Comparison of ENCODE assay signal across 30 cellular contexts in genomic region chr1:21834094-21834493, GRCh38. TPM values are rescaled to one million over a fixed set of nuclear protein-coding genes. Genes with fewer than 3 reads are reported as not detected.
A peak's percentile ranks its signal among the peaks of the same experiment; 100 is the strongest.
DNase-seq lines count a peak whose midpoint lies in the region; ATAC-seq and TF ChIP-seq lines count a peak whose summit lies in the region.
"Had no signal": no experiment of that assay in that cellular context is flagged by ENCODE, and none has a peak within 500 bp of the region (broad histone marks: within the 10 kb centered on the region; RNA-seq: fewer than 3 reads in every experiment).

No MANE protein-coding gene starts in this region.

- no peak for DNase-seq in GM12864 (ENCODE audit: low read depth)
- DNase-seq in IMR-90 = no peak
- DNase-seq in RPMI8226 = peak; percentile 40
- DNase-seq in fibroblast of mammary gland (ENCODE audit: low read depth) = no peak
- DNase-seq in stimulated activated CD4-positive, alpha-beta T cell treated with anti-CD3 and anti-CD28 coated beads, Interleukin-4, amount 100 ng/mL, for 4 hours = no peak
- no peak for DNase-seq in AML-193 (lab: John Stamatoyannopoulos, UW)
- DNase-seq in stimulated activated naive CD4-positive, alpha-beta T cell (lab: John Stamatoyannopoulos, UW) = no peak
- DNase-seq: activated CD4-positive, alpha-beta T cell treated with anti-CD3 and anti-CD28 coated beads, Interleukin-2, amount 50 U/mL, for 4 hours; activated CD8-positive, alpha-beta memory T cell treated with anti-CD3 and anti-CD28 coated beads, Interleukin-2, amount 50 U/mL, for 48 hours; activated naive CD8-positive, alpha-beta T cell treated with anti-CD3 and anti-CD28 coated beads, Interleukin-2, amount 10 ng/mL, durations not matched to agents 7 days and 5 days; cerebellar nuclear complex; DMS53; effector CD4-positive, alpha-beta T cell; mesendoderm; MV-4-11; NCI-H1930; NCI-H226; occipital lobe; stimulated activated CD4-positive, alpha-beta T cell treated with anti-CD3 and anti-CD28 coated beads, Interleukin-12 subunit alpha, Interleukin-12 subunit beta, amount 100 ng/mL, for 4 hours; stimulated activated CD4-positive, alpha-beta T cell treated with anti-CD3 and anti-CD28 coated beads, Interleukin-4, amount 100 ng/mL, for 24 hours; stimulated activated naive CD4-positive, alpha-beta T cell treated with Interleukin-2 at 50 U/mL for 16 hours; testis; WERI-Rb-1 had no signal

- H3K4me1 ChIP-seq in IMR-90 (ENCODE audit: control insufficient read depth, insufficient read depth, low read length) = no peaks in the 10 kb centered on the region
- H3K4me1 ChIP-seq: BLaER1, testis had no signal

- in situ Hi-C loops in IMR-90 (cut with MboI; ENCODE audit: low sequenced_read_pairs) = no loop called here

- dilution Hi-C loops in IMR-90 (cut with HindIII; ENCODE audit: low sequenced_read_pairs, unreplicated experiment) = no loop called here

- H3K4ac ChIP-seq in IMR-90 (ENCODE audit: low read depth, low read length) = no peak overlapping the region

- H2BK15ac ChIP-seq in IMR-90 (ENCODE audit: low read depth, low read length) = no peak overlapping the region

- H3K36me3 ChIP-seq in IMR-90 (ENCODE audit: control insufficient read depth, insufficient read depth, low read length) = peaks cover 84% of the 10 kb centered on the region

- peaks cover 9% of the 10 kb centered on the region; the same call in 1 of the 2 replicates for H3K9me3 ChIP-seq in IMR-90 (ENCODE audit: control insufficient read depth, insufficient read depth, low read length)
- H3K9me3 ChIP-seq: testis had no signal

- intact Hi-C loops in IMR-90 (cut with micrococcal nuclease) = no loop called here

- ATAC-seq in IMR-90 (ENCODE audit: low read depth) (no peak), HG02678 (IDR thresholded peaks at IDR 0.05; ENCODE audit: unreplicated experiment) (no peak)
- ATAC-seq: GM12878 had no signal

- no peaks in the 10 kb centered on the region; the same call in 1 of the 2 replicates for H4K20me1 ChIP-seq in IMR-90 (ENCODE audit: insufficient read depth, low read length)
- H4K20me1 ChIP-seq: BLaER1 had no signal

- no peak overlapping the region for H2BK20ac ChIP-seq in IMR-90 (ENCODE audit: low read depth, low read length)

- no peak overlapping the region for H2BK5ac ChIP-seq in IMR-90 (ENCODE audit: low read depth, low read length, poor library complexity, severe bottlenecking)

- no peak overlapping the region for H4K8ac ChIP-seq in IMR-90 (ENCODE audit: low read depth in 2 of 2, low read length in 2 of 2)

- no TSS peak for BruUV-seq in IMR-90 (replicated peaks; lab: Mats Ljungman, UMichigan)

- H3K4me2 ChIP-seq in IMR-90 (ENCODE audit: low read depth, low read length) = no peak overlapping the region
- H3K4me2 ChIP-seq: BLaER1 had no signal

- no peak for TF ChIP-seq POLR2A in IMR-90 (IDR thresholded peaks at IDR 0.05; ENCODE audit: low read depth, low read length)

- H2AK9ac ChIP-seq in IMR-90 (replicated peaks; ENCODE audit: low read depth, low read length, poor library complexity) = peak overlapping the region; percentile 9

- CTCF ChIA-PET in IMR-90 (lab: Yijun Ruan, JAX) = no interaction called here

- H3K14ac ChIP-seq in IMR-90 (replicated peaks; ENCODE audit: low read depth, low read length) = no peak overlapping the region

- no peak overlapping the region for H4K91ac ChIP-seq in IMR-90 (ENCODE audit: insufficient read depth, low read depth, low read length)

- no peak overlapping the region for H2BK120ac ChIP-seq in IMR-90 (ENCODE audit: low read depth, low read length)

- TF ChIP-seq RAD21 in IMR-90 (IDR thresholded peaks at IDR 0.05; ENCODE audit: low read length) = no peak

- H3K23ac ChIP-seq in IMR-90 (ENCODE audit: low read depth, low read length) = no peak overlapping the region

- H3K9ac ChIP-seq in IMR-90 (ENCODE audit: low read depth, low read length) = no peak overlapping the region
- H3K9ac ChIP-seq: BLaER1 had no signal

- no peak overlapping the region for H4K5ac ChIP-seq in IMR-90 (ENCODE audit: low read depth, low read length)

- H3K4me3 ChIP-seq in GM12864 (ENCODE audit: low read depth, low read length) = no peak overlapping the region
- no peak overlapping the region for H3K4me3 ChIP-seq in IMR-90 (ENCODE audit: insufficient read depth, low read depth, low read length)
- no peak overlapping the region for H3K4me3 ChIP-seq in fibroblast of mammary gland (ENCODE audit: control insufficient read depth, low read depth, low read length)
- H3K4me3 ChIP-seq: BLaER1, GM12878, testis had no signal

- H3K9me1 ChIP-seq in IMR-90 (ENCODE audit: insufficient read depth, low read length) = no peaks in the 10 kb centered on the region

- no peaks in the 10 kb centered on the region for H3K27me3 ChIP-seq in IMR-90 (ENCODE audit: control insufficient read depth, insufficient read depth, low read length)
- H3K27me3 ChIP-seq: BLaER1, testis had no signal

- H3K56ac ChIP-seq in IMR-90 (ENCODE audit: extremely low read depth, insufficient read depth, low read length) = no peak overlapping the region

- no peak overlapping the region for H2AFZ ChIP-seq in IMR-90 (replicated peaks; ENCODE audit: low read length, poor library complexity)

- no CpG with 5 or more reads among the region's 1 CpG for WGBS in IMR-90 (ENCODE audit: extremely low coverage in 2 of 2, insufficient read length in 1 of 2), 2 experiments

- POLR2A ChIA-PET in IMR-90 (lab: Charles Lee; ENCODE audit: unreplicated experiment) = no interaction called here

- H2AK5ac ChIP-seq in IMR-90 (ENCODE audit: low read depth, low read length) = no peak overlapping the region

- no peak overlapping the region for H3K27ac ChIP-seq in IMR-90 (ENCODE audit: insufficient read depth, low read length)
- H3K27ac ChIP-seq: BLaER1, testis, WERI-Rb-1 had no signal

- no peak overlapping the region for H3K18ac ChIP-seq in IMR-90 (ENCODE audit: low read depth, low read length)

- TF ChIP-seq CTCF in GM12864 (IDR thresholded peaks at IDR 0.05; ENCODE audit: low read depth, low read length, missing control alignments) (peak; percentile 20), IMR-90 (conservative IDR thresholded peaks at IDR 0.05; ENCODE audit: low read depth, low read length) (no peak), fibroblast of mammary gland (conservative IDR thresholded peaks at IDR 0.05; ENCODE audit: control insufficient read depth, insufficient read depth, low read depth, low read length) (peak; percentile 14)

- H3K79me1 ChIP-seq in IMR-90 (ENCODE audit: low read depth in 1 of 2, low read length in 2 of 2) = peaks cover 0 to 3% of the 10 kb centered on the region in 2 experiments; a peak in 2 of 4 replicates

TF ChIP-seq in IMR-90, 13 proteins besides CTCF, POLR2A, EP300 and RAD21:
- TF ChIP-seq USF2 (IDR thresholded peaks at IDR 0.05; ENCODE audit: low read depth, low read length) (no peak), ELK1 (IDR thresholded peaks at IDR 0.05; ENCODE audit: borderline replicate concordance, low read depth, low read length) (no peak), SMC3 (IDR thresholded peaks at IDR 0.05; ENCODE audit: low read depth, low read length) (no peak), NFE2L2 (IDR thresholded peaks at IDR 0.05; ENCODE audit: low read depth, low read length) (no peak)
TF ChIP-seq in IMR-90: peak in this region for 0.

RNA-seq across cellular contexts. Expression of gene LDLRAD2, which starts 22.0 kb away (rescaled TPM):
- not detected in 2 replicates for total RNA-seq in IMR-90 (2012; rRNA removed)
- 0.05 TPM in 1 of 2 replicates, not detected in the other for polyA plus RNA-seq in IMR-90 (2012; rRNA removed)
- polyA plus RNA-seq in IMR-90 (2012; cell fraction: cytosol; rRNA removed) = 0.03 and 0.17 TPM in 2 replicates
- 0.34 and 0.39 TPM in 2 replicates for polyA plus RNA-seq in IMR-90 (2012; cell fraction: nucleus; rRNA removed; ENCODE audit: low replicate concordance)
- total RNA-seq: A673, frontal cortex, myocyte, occipital lobe, renal cortical epithelial cell had no signal

RNA-seq across cellular contexts. Expression of gene USP48, which starts 51.1 kb away (rescaled TPM):
- 24.7 and 47.2 TPM in 2 replicates for total RNA-seq in IMR-90 (2012; rRNA removed)
- polyA plus RNA-seq in IMR-90 (2012; rRNA removed) = 17.1 and 25.0 TPM in 2 replicates
- polyA plus RNA-seq in IMR-90 (2012; cell fraction: cytosol; rRNA removed) = 4.0 and 5.6 TPM in 2 replicates
- polyA plus RNA-seq in IMR-90 (2012; cell fraction: nucleus; rRNA removed; ENCODE audit: low replicate concordance) = 7.8 and 40.6 TPM in 2 replicates
